9 cellular contexts compared by ENCODE assay signal in genomic region chr5:60597570-60597969, GRCh38.
DNase-seq lines count a peak whose midpoint lies in the region; ATAC-seq and FAIRE-seq lines count a peak whose summit lies in the region.
"Had no signal": no experiment of that assay in that cellular context is flagged by ENCODE, and none has a peak within 500 bp of the region (broad histone marks: within the 10 kb centered on the region; RNA-seq: fewer than 3 reads in every experiment).

No MANE protein-coding gene starts in this region.

- DNase-seq in putamen (ENCODE audit: low spot score), result no peak
- no peak for DNase-seq in ureter (ENCODE audit: low spot score)
- DNase-seq in activated CD4-positive, alpha-beta memory T cell treated with anti-CD3 and anti-CD28 coated beads for 36 hours, result no peak
- DNase-seq in NCI-H446 treated with DMSO at 0.1 percent for 48 hours (lab: John Stamatoyannopoulos, UW), result no peak
- DNase-seq: stimulated activated CD4-positive, alpha-beta T cell treated with anti-CD3 and anti-CD28 coated beads, Interleukin-12 subunit alpha, Interleukin-12 subunit beta, amount 100 ng/mL, for 4 hours had no signal

- FAIRE-seq in colon (lab: Jason Lieb, UNC), result peak; percentile 51

- no peaks in the 10 kb centered on the region for H3K36me3 Mint-ChIP-seq in activated CD4-positive, alpha-beta memory T cell treated with anti-CD3 and anti-CD28 coated beads for 36 hours

- no peaks in the 10 kb centered on the region for H3K9me3 Mint-ChIP-seq in activated CD4-positive, alpha-beta memory T cell treated with anti-CD3 and anti-CD28 coated beads for 36 hours

- peak; percentile 53 for ATAC-seq in GM18499 (IDR thresholded peaks at IDR 0.05; ENCODE audit: insufficient read depth, unreplicated experiment)
- peak; percentile 80 for ATAC-seq in GM21528 (IDR thresholded peaks at IDR 0.05; ENCODE audit: low FRiP score, unreplicated experiment)
- peak; percentile 78 for ATAC-seq in HG03469 (IDR thresholded peaks at IDR 0.05; ENCODE audit: unreplicated experiment)

- intact Hi-C loops in activated CD4-positive, alpha-beta memory T cell treated with anti-CD3 and anti-CD28 coated beads for 36 hours (cut with micrococcal nuclease), result no loop called here

- CTCF ChIA-PET in activated CD4-positive, alpha-beta memory T cell treated with anti-CD3 and anti-CD28 coated beads for 36 hours (lab: Charles Lee), result no interaction called here

- POLR2A ChIA-PET in activated CD4-positive, alpha-beta memory T cell treated with anti-CD3 and anti-CD28 coated beads for 36 hours (lab: Charles Lee), result no interaction called here

- peaks cover 12% of the 10 kb centered on the region for H3K4me1 Mint-ChIP-seq in activated CD4-positive, alpha-beta memory T cell treated with anti-CD3 and anti-CD28 coated beads for 36 hours (ENCODE audit: low read depth)

- no peak overlapping the region for H3K27ac Mint-ChIP-seq in activated CD4-positive, alpha-beta memory T cell treated with anti-CD3 and anti-CD28 coated beads for 36 hours

- no peak overlapping the region for H3K4me3 Mint-ChIP-seq in activated CD4-positive, alpha-beta memory T cell treated with anti-CD3 and anti-CD28 coated beads for 36 hours

- no peaks in the 10 kb centered on the region for H3K27me3 Mint-ChIP-seq in activated CD4-positive, alpha-beta memory T cell treated with anti-CD3 and anti-CD28 coated beads for 36 hours
